Comparison of ENCODE assay signal across 8 cellular contexts in genomic region chr3:129226374-129226773, GRCh38. TPM values are rescaled to one million over a fixed set of nuclear protein-coding genes. Genes with fewer than 3 reads are reported as not detected.
DNase-seq lines count a peak whose midpoint lies in the region; ATAC-seq and TF ChIP-seq lines count a peak whose summit lies in the region.

No MANE protein-coding gene starts in this region.

- H3F3A ChIP-seq in PC-3 (ENCODE audit: low read length, unreplicated experiment): peaks cover 4% of the 10 kb centered on the region

- CTCF ChIA-PET in PC-3 (lab: Charles Lee): no interaction called here

- WGBS in esophagus muscularis mucosa: 41% methylated on average over 6 of the region's 6 CpGs

- 0 out of 2 replicates have a peak, but pooled peaks cover 5% of the 10 kb centered on the region for H3K79me2 ChIP-seq in PC-3 (ENCODE audit: low read length)

- no TSS peak for BruUV-seq in PC-3 (replicated peaks; lab: Mats Ljungman, UMichigan)

- peak; percentile 97 for DNase-seq in COLO829 (ENCODE audit: low spot score)
- DNase-seq in PC-3: peak; percentile 94
- DNase-seq in esophagus muscularis mucosa (ENCODE audit: extremely low spot score): no peak
- peak; percentile 26 to 92 (median 55) for DNase-seq in posterior cingulate gyrus
- no peak for DNase-seq in iPS-NIHi7 (ENCODE audit: extremely low spot score)
- no peak for DNase-seq in NCI-H128 (lab: John Stamatoyannopoulos, UW; ENCODE audit: unreplicated experiment)

- no peak for TF ChIP-seq POLR2A in esophagus muscularis mucosa (IDR thresholded peaks at IDR 0.05; ENCODE audit: low read depth)

- peak overlapping the region; percentile 99 for H3K27ac ChIP-seq in PC-3 (ENCODE audit: low read length)
- peak overlapping the region; percentile 70 to 77 (median 76) for H3K27ac ChIP-seq in esophagus muscularis mucosa (replicated peaks in 1 of 4)

- peaks cover 61% of the 10 kb centered on the region for H3K4me1 ChIP-seq in PC-3 (ENCODE audit: insufficient read depth, low read length)
- peaks cover 45 to 56% (median 53%) of the 10 kb centered on the region in 4 donors for H3K4me1 ChIP-seq in esophagus muscularis mucosa

- H3K9me2 ChIP-seq in PC-3 (replicated peaks; ENCODE audit: low read length): no peaks in the 10 kb centered on the region

- ATAC-seq in PC-3: peak; percentile 76
- no peak for ATAC-seq in GM21528 (IDR thresholded peaks at IDR 0.05; ENCODE audit: low FRiP score, unreplicated experiment)
- ATAC-seq in HG03135 (IDR thresholded peaks at IDR 0.05; ENCODE audit: unreplicated experiment): no peak

- TF ChIP-seq CTCF in PC-3 (conservative IDR thresholded peaks at IDR 0.05; ENCODE audit: low read depth, low read length) (no peak), esophagus muscularis mucosa (IDR thresholded peaks at IDR 0.05) (no peak)

- intact Hi-C loops in PC-3 (cut with micrococcal nuclease): loop anchor here (5.0 kb wide), 1 partner anchor 44 kb away; the partner anchor contains the start of gene CNBP
- intact Hi-C loops in esophagus muscularis mucosa (cut with DNase I): no loop called here
- intact Hi-C loops in posterior cingulate gyrus (cut with DNase I): no loop called here

- peak overlapping the region; percentile 39; the same call in 1 of the 2 replicates for H2AFZ ChIP-seq in PC-3 (ENCODE audit: low read length)

- H3K9me3 ChIP-seq in PC-3 (ENCODE audit: low read length) (no peaks in the 10 kb centered on the region), esophagus muscularis mucosa (no peaks in the 10 kb centered on the region)

- H3K4me3 ChIP-seq in PC-3 (ENCODE audit: low read length) (0 out of 2 replicates have a peak overlapping the region, but pooled peaks have one; percentile 11), esophagus muscularis mucosa (no peak overlapping the region)

- peak overlapping the region; percentile 75 for H3K4me2 ChIP-seq in PC-3 (ENCODE audit: low read length)

- H3K36me3 ChIP-seq in PC-3 (ENCODE audit: low read depth, low read length) (no peaks in the 10 kb centered on the region), esophagus muscularis mucosa (no peaks in the 10 kb centered on the region)

- H3K9ac ChIP-seq in PC-3 (ENCODE audit: low read length): peak overlapping the region; percentile 81

- H4K20me1 ChIP-seq in PC-3 (ENCODE audit: low read length): no peaks in the 10 kb centered on the region

- H3K27me3 ChIP-seq in PC-3 (ENCODE audit: low read length) (no peaks in the 10 kb centered on the region), esophagus muscularis mucosa (no peaks in the 10 kb centered on the region)

- POLR2A ChIA-PET in PC-3 (lab: Charles Lee; ENCODE audit: unreplicated experiment): no interaction called here

- TF ChIP-seq EP300 in esophagus muscularis mucosa (IDR thresholded peaks at IDR 0.05): no peak

RNA-seq across cellular contexts. Expression of gene COPG1, which starts 23.0 kb away (rescaled TPM):
- total RNA-seq in PC-3 (2014; rRNA removed) (124 and 152 TPM in 2 replicates), esophagus muscularis mucosa (10 to 100 TPM; 55.6 to 89.1 (median 70.4) TPM)

RNA-seq across cellular contexts. Expression of gene CNBP, which starts 42.7 kb away (rescaled TPM):
- total RNA-seq in PC-3 (2014; rRNA removed): 220 and 267 TPM in 2 replicates
- total RNA-seq in esophagus muscularis mucosa: 100 to 1,000 TPM; 395 to 523 (median 469) TPM

RNA-seq across cellular contexts. Expression of gene HMCES, which starts 52.3 kb away (rescaled TPM):
- total RNA-seq in PC-3 (2014; rRNA removed) (28.8 and 34.3 TPM in 2 replicates), esophagus muscularis mucosa (10 to 100 TPM; 24.5 to 39.3 (median 30.6) TPM)

Comparison
In these comparisons a context has a peak if more than half of its experiments do, and no peak if none do; other contexts are left out.
1. DNase-seq: peak in COLO829 (single experiment), PC-3 (single experiment) and posterior cingulate gyrus (10 of 10); none in esophagus muscularis mucosa (single experiment), iPS-NIHi7 (single experiment) and NCI-H128 (single experiment).